ENCODE assay signal across 24 cellular contexts in genomic region chr1:224041032-224041431, GRCh38.
"Had no signal": no experiment of that assay in that cellular context is flagged by ENCODE, and none has a peak within 500 bp of the region (broad histone marks: within the 10 kb centered on the region; RNA-seq: fewer than 3 reads in every experiment).

No MANE protein-coding gene starts in this region.

- H3K27me3 ChIP-seq: transverse colon had no signal

- H3K4me3 Mint-ChIP-seq: endodermal cell; naive B cell; nephron; stimulated activated memory B cell treated with anti-CD40 and anti-IgM and Interleukin-4, amounts not matched to agents 10 μg/mL and 1 μg/mL and 100 μg/mL, for 72 hours; stimulated activated naive CD8-positive, alpha-beta T cell treated with anti-CD3 and anti-CD28 coated beads, Interleukin-15, amount 100 ng/mL, for 72 hours had no signal

- H3K9me3 ChIP-seq: heart right ventricle, psoas muscle, spleen, thoracic aorta, transverse colon had no signal

- ATAC-seq: heart right ventricle; psoas muscle; sciatic nerve; stimulated activated memory B cell treated with anti-CD40 and anti-IgM and Interleukin-4, amounts not matched to agents 10 μg/mL and 1 μg/mL and 100 μg/mL, for 72 hours; stimulated activated naive CD8-positive, alpha-beta T cell treated with anti-CD3 and anti-CD28 coated beads, Interleukin-15, amount 100 ng/mL, for 72 hours had no signal

- H3K36me3 Mint-ChIP-seq: naive B cell; stimulated activated memory B cell treated with anti-CD40 and anti-IgM and Interleukin-4, amounts not matched to agents 10 μg/mL and 1 μg/mL and 100 μg/mL, for 72 hours had no signal

- H2AFZ ChIP-seq: parathyroid adenoma had no signal

- H3K9me3 Mint-ChIP-seq: endodermal cell; naive B cell; nephron; stimulated activated memory B cell treated with anti-CD40 and anti-IgM and Interleukin-4, amounts not matched to agents 10 μg/mL and 1 μg/mL and 100 μg/mL, for 72 hours; stimulated activated naive CD8-positive, alpha-beta T cell treated with anti-CD3 and anti-CD28 coated beads, Interleukin-15, amount 100 ng/mL, for 72 hours had no signal

- H3K4me1 Mint-ChIP-seq: endodermal cell; naive B cell; nephron; stimulated activated memory B cell treated with anti-CD40 and anti-IgM and Interleukin-4, amounts not matched to agents 10 μg/mL and 1 μg/mL and 100 μg/mL, for 72 hours; stimulated activated naive CD8-positive, alpha-beta T cell treated with anti-CD3 and anti-CD28 coated beads, Interleukin-15, amount 100 ng/mL, for 72 hours had no signal

- H3K27ac Mint-ChIP-seq: endodermal cell; naive B cell; nephron; stimulated activated memory B cell treated with anti-CD40 and anti-IgM and Interleukin-4, amounts not matched to agents 10 μg/mL and 1 μg/mL and 100 μg/mL, for 72 hours had no signal

- H3K4me1 ChIP-seq: heart right ventricle, parathyroid adenoma, psoas muscle, spleen, transverse colon had no signal

- H3K79me2 ChIP-seq: parathyroid adenoma had no signal

- H3K9ac ChIP-seq: parathyroid adenoma had no signal

- H3K27ac ChIP-seq: coronary artery, heart right ventricle, parathyroid adenoma, psoas muscle, spleen, thoracic aorta, transverse colon had no signal

- H3K36me3 ChIP-seq: heart right ventricle, spleen, thoracic aorta, transverse colon had no signal

- H3K4me3 ChIP-seq: coronary artery, heart right ventricle, psoas muscle, spleen, thoracic aorta, transverse colon had no signal

- FAIRE-seq: islet of Langerhans had no signal

- DNase-seq: effector CD4-positive, alpha-beta T cell; endodermal cell; heart right ventricle; hypothalamus; kidney glomerular epithelial cell; mesendoderm; naive B cell; occipital lobe; psoas muscle; retina; spleen; stimulated activated CD4-positive, alpha-beta T cell treated with anti-CD3 and anti-CD28 coated beads, Interleukin-15, amount 100 ng/mL, for 24 hours; stimulated activated CD4-positive, alpha-beta T cell treated with anti-CD3 and anti-CD28 coated beads, Interleukin-1b, Interleukin-23, amount 100 ng/mL, for 48 hours; stimulated activated CD4-positive, alpha-beta T cell treated with anti-CD3 and anti-CD28 coated beads, Interleukin-4, amount 100 ng/mL, for 24 hours; stimulated activated naive CD8-positive, alpha-beta T cell treated with anti-CD3 and anti-CD28 coated beads, Interleukin-15, amount 100 ng/mL, for 72 hours; substantia nigra; transverse colon had no signal
